12 cellular contexts compared by ENCODE assay signal in genomic region chr21:42039911-42040351, GRCh38. TPM values are rescaled to one million over a fixed set of nuclear protein-coding genes. Genes with fewer than 3 reads are reported as not detected.
DNase-seq lines count a peak whose midpoint lies in the region; ATAC-seq and TF ChIP-seq lines count a peak whose summit lies in the region.
"Had no signal": no experiment of that assay in that cellular context is flagged by ENCODE, and none has a peak within 500 bp of the region (broad histone marks: within the 10 kb centered on the region; RNA-seq: fewer than 3 reads in every experiment).

No MANE protein-coding gene starts in this region.

- peak overlapping the region; percentile 95 to 98 for H3K4ac ChIP-seq in mesenchymal stem cell (ENCODE audit: low read depth in 1 of 2, low read length in 2 of 2)

- POLR2A ChIA-PET in activated CD4-positive, alpha-beta T cell treated with anti-CD3 and anti-CD28 coated beads, Interleukin-2, amount 10 ng/mL, durations not matched to agents 7 days and 5 days (lab: Charles Lee), result no interaction called here

- intact Hi-C loops in activated CD4-positive, alpha-beta T cell treated with anti-CD3 and anti-CD28 coated beads, Interleukin-2, amount 10 ng/mL, durations not matched to agents 24 days and 14 days (cut with micrococcal nuclease), result no loop called here

- DNase-seq in activated CD4-positive, alpha-beta T cell treated with anti-CD3 and anti-CD28 coated beads, Interleukin-2, amount 10 ng/mL, durations not matched to agents 7 days and 5 days, result no peak
- DNase-seq in activated CD4-positive, alpha-beta T cell treated with anti-CD3 and anti-CD28 coated beads, Interleukin-2, amount 10 ng/mL, durations not matched to agents 24 days and 14 days, result no peak
- DNase-seq in cardiac fibroblast (ENCODE audit: low read depth in 2 of 2) (peak; percentile 71), mesenchymal stem cell (peak; percentile 95), WERI-Rb-1 (no peak), NCI-H524 treated with DMSO at 0.1 percent for 48 hours (lab: John Stamatoyannopoulos, UW) (no peak)
- no peak for DNase-seq in activated naive CD8-positive, alpha-beta T cell treated with anti-CD3 and anti-CD28 coated beads, Interleukin-2, amount 50 U/mL, for 24 hours
- DNase-seq: activated CD8-positive, alpha-beta T cell treated with anti-CD3 and anti-CD28 coated beads for 36 hours; stimulated activated CD4-positive, alpha-beta T cell treated with anti-CD3 and anti-CD28 coated beads, Interleukin-4, amount 100 ng/mL, for 4 hours had no signal

- H3K4me2 ChIP-seq in mesenchymal stem cell (ENCODE audit: low read length, poor library complexity, severe bottlenecking), result no peak overlapping the region
- H3K4me2 ChIP-seq: KMS-11 had no signal

- H3K27ac Mint-ChIP-seq in activated CD4-positive, alpha-beta T cell treated with anti-CD3 and anti-CD28 coated beads, Interleukin-2, amount 10 ng/mL, durations not matched to agents 7 days and 5 days, result peak overlapping the region; percentile 28
- no peak overlapping the region for H3K27ac Mint-ChIP-seq in activated CD4-positive, alpha-beta T cell treated with anti-CD3 and anti-CD28 coated beads, Interleukin-2, amount 10 ng/mL, durations not matched to agents 24 days and 14 days
- no peak overlapping the region for H3K27ac Mint-ChIP-seq in activated naive CD8-positive, alpha-beta T cell treated with anti-CD3 and anti-CD28 coated beads, Interleukin-2, amount 50 U/mL, for 24 hours
- H3K27ac Mint-ChIP-seq: activated CD8-positive, alpha-beta T cell treated with anti-CD3 and anti-CD28 coated beads for 36 hours had no signal

- peak overlapping the region; percentile 72 to 100 for H2BK12ac ChIP-seq in mesenchymal stem cell (ENCODE audit: low read length in 2 of 2)

- peaks cover 29% of the 10 kb centered on the region for H3K4me1 ChIP-seq in mesenchymal stem cell (ENCODE audit: control insufficient read depth, insufficient read depth, low read depth, low read length)

- no peak overlapping the region for H3K23ac ChIP-seq in mesenchymal stem cell (ENCODE audit: low read length in 2 of 2)

- H3K9me3 Mint-ChIP-seq in activated CD4-positive, alpha-beta T cell treated with anti-CD3 and anti-CD28 coated beads, Interleukin-2, amount 10 ng/mL, durations not matched to agents 7 days and 5 days, result no peaks in the 10 kb centered on the region
- no peaks in the 10 kb centered on the region for H3K9me3 Mint-ChIP-seq in activated CD4-positive, alpha-beta T cell treated with anti-CD3 and anti-CD28 coated beads, Interleukin-2, amount 10 ng/mL, durations not matched to agents 24 days and 14 days
- H3K9me3 Mint-ChIP-seq in activated naive CD8-positive, alpha-beta T cell treated with anti-CD3 and anti-CD28 coated beads, Interleukin-2, amount 50 U/mL, for 24 hours, result no peaks in the 10 kb centered on the region
- H3K9me3 Mint-ChIP-seq: activated CD8-positive, alpha-beta T cell treated with anti-CD3 and anti-CD28 coated beads for 36 hours had no signal

- H3K18ac ChIP-seq in mesenchymal stem cell (ENCODE audit: low read depth in 1 of 2, low read length in 2 of 2), result peak overlapping the region; percentile 88 to 97

- H2BK5ac ChIP-seq in mesenchymal stem cell (ENCODE audit: low read depth, low read length, poor library complexity, severe bottlenecking), result no peak overlapping the region

- ATAC-seq in GM19452 (IDR thresholded peaks at IDR 0.05; ENCODE audit: unreplicated experiment), result no peak
- ATAC-seq in activated naive CD8-positive, alpha-beta T cell treated with anti-CD3 and anti-CD28 coated beads, Interleukin-2, amount 50 U/mL, for 24 hours, result no peak
- ATAC-seq: activated CD8-positive, alpha-beta T cell treated with anti-CD3 and anti-CD28 coated beads for 36 hours had no signal

- peak overlapping the region; percentile 72 for H2AFZ ChIP-seq in mesenchymal stem cell (ENCODE audit: low read depth, low read length)

- WGBS in mesenchymal stem cell, result 24% methylated on average over 12 of the region's 12 CpGs

- H3K4me3 ChIP-seq in cardiac fibroblast (replicated peaks in 1 of 2; ENCODE audit: low read depth in 2 of 2, low read length in 2 of 2) (no peak overlapping the region), mesenchymal stem cell (ENCODE audit: insufficient read depth in 1 of 2, low read depth in 1 of 2, low read length in 2 of 2) (peak overlapping the region in 1 of 2 experiments; percentile 51), WERI-Rb-1 (ENCODE audit: low read depth, low read length) (no peak overlapping the region)

- H3K79me1 ChIP-seq in mesenchymal stem cell (replicated peaks; ENCODE audit: low read length, poor library complexity, severe bottlenecking), result no peaks in the 10 kb centered on the region

- H3K27me3 ChIP-seq in mesenchymal stem cell (ENCODE audit: control insufficient read depth in 1 of 2, insufficient read depth in 1 of 2, low read length in 2 of 2) (peaks cover 0 to 11% of the 10 kb centered on the region in 2 experiments), WERI-Rb-1 (ENCODE audit: insufficient read depth, low read depth, severe bottlenecking) (no peaks in the 10 kb centered on the region)

- peak overlapping the region; percentile 93 for H4K8ac ChIP-seq in mesenchymal stem cell (ENCODE audit: low read length)

- H3K4me3 Mint-ChIP-seq in activated CD4-positive, alpha-beta T cell treated with anti-CD3 and anti-CD28 coated beads, Interleukin-2, amount 10 ng/mL, durations not matched to agents 7 days and 5 days, result no peak overlapping the region
- H3K4me3 Mint-ChIP-seq in activated CD4-positive, alpha-beta T cell treated with anti-CD3 and anti-CD28 coated beads, Interleukin-2, amount 10 ng/mL, durations not matched to agents 24 days and 14 days, result no peak overlapping the region
- no peak overlapping the region for H3K4me3 Mint-ChIP-seq in activated naive CD8-positive, alpha-beta T cell treated with anti-CD3 and anti-CD28 coated beads, Interleukin-2, amount 50 U/mL, for 24 hours
- H3K4me3 Mint-ChIP-seq: activated CD8-positive, alpha-beta T cell treated with anti-CD3 and anti-CD28 coated beads for 36 hours had no signal

- CTCF ChIA-PET in activated CD4-positive, alpha-beta T cell treated with anti-CD3 and anti-CD28 coated beads, Interleukin-2, amount 10 ng/mL, durations not matched to agents 7 days and 5 days (lab: Charles Lee), result no interaction called here

- H3K36me3 ChIP-seq in mesenchymal stem cell (ENCODE audit: control insufficient read depth in 1 of 2, insufficient read depth in 2 of 2, low read depth in 1 of 2, low read length in 2 of 2) (no peaks in the 10 kb centered on the region), WERI-Rb-1 (no peaks in the 10 kb centered on the region)

- H3K9me3 ChIP-seq in mesenchymal stem cell (ENCODE audit: control insufficient read depth, low read length) (no peaks in the 10 kb centered on the region), WERI-Rb-1 (ENCODE audit: severe bottlenecking) (peaks cover 3% of the 10 kb centered on the region)

- H2BK15ac ChIP-seq in mesenchymal stem cell (ENCODE audit: low read depth, poor library complexity, severe bottlenecking), result peak overlapping the region; percentile 89

- H4K91ac ChIP-seq in mesenchymal stem cell (ENCODE audit: low read length), result peak overlapping the region; percentile 95

- no peaks in the 10 kb centered on the region for H3K4me1 Mint-ChIP-seq in activated CD4-positive, alpha-beta T cell treated with anti-CD3 and anti-CD28 coated beads, Interleukin-2, amount 10 ng/mL, durations not matched to agents 7 days and 5 days
- no peaks in the 10 kb centered on the region for H3K4me1 Mint-ChIP-seq in activated CD4-positive, alpha-beta T cell treated with anti-CD3 and anti-CD28 coated beads, Interleukin-2, amount 10 ng/mL, durations not matched to agents 24 days and 14 days
- H3K4me1 Mint-ChIP-seq in activated naive CD8-positive, alpha-beta T cell treated with anti-CD3 and anti-CD28 coated beads, Interleukin-2, amount 50 U/mL, for 24 hours, result no peaks in the 10 kb centered on the region

- H3K9ac ChIP-seq in mesenchymal stem cell (ENCODE audit: low read length), result peak overlapping the region; percentile 85
- H3K9ac ChIP-seq: KMS-11 had no signal

- no peak for TF ChIP-seq CTCF in cardiac fibroblast (IDR thresholded peaks at IDR 0.05; ENCODE audit: low read depth, low read length)
- no peak for TF ChIP-seq CTCF in WERI-Rb-1 (IDR thresholded peaks at IDR 0.05; ENCODE audit: low read depth, low read length)

- H2BK120ac ChIP-seq in mesenchymal stem cell (ENCODE audit: low read depth, low read length), result peak overlapping the region; percentile 94

- H3K27me3 Mint-ChIP-seq in activated CD4-positive, alpha-beta T cell treated with anti-CD3 and anti-CD28 coated beads, Interleukin-2, amount 10 ng/mL, durations not matched to agents 7 days and 5 days, result no peaks in the 10 kb centered on the region
- H3K27me3 Mint-ChIP-seq in activated CD4-positive, alpha-beta T cell treated with anti-CD3 and anti-CD28 coated beads, Interleukin-2, amount 10 ng/mL, durations not matched to agents 24 days and 14 days, result peaks cover 6% of the 10 kb centered on the region
- no peaks in the 10 kb centered on the region for H3K27me3 Mint-ChIP-seq in activated naive CD8-positive, alpha-beta T cell treated with anti-CD3 and anti-CD28 coated beads, Interleukin-2, amount 50 U/mL, for 24 hours
- H3K27me3 Mint-ChIP-seq: activated CD8-positive, alpha-beta T cell treated with anti-CD3 and anti-CD28 coated beads for 36 hours had no signal

- H3K14ac ChIP-seq in mesenchymal stem cell (ENCODE audit: low read length in 2 of 2), result peak overlapping the region in 1 of 2 experiments; percentile 84

- peak overlapping the region; percentile 23 for H2AK5ac ChIP-seq in mesenchymal stem cell (ENCODE audit: low read length, severe bottlenecking)

- H3K36me3 Mint-ChIP-seq in activated CD4-positive, alpha-beta T cell treated with anti-CD3 and anti-CD28 coated beads, Interleukin-2, amount 10 ng/mL, durations not matched to agents 7 days and 5 days (ENCODE audit: low read depth), result no peaks in the 10 kb centered on the region
- H3K36me3 Mint-ChIP-seq in activated CD4-positive, alpha-beta T cell treated with anti-CD3 and anti-CD28 coated beads, Interleukin-2, amount 10 ng/mL, durations not matched to agents 24 days and 14 days (ENCODE audit: low read depth), result no peaks in the 10 kb centered on the region
- H3K36me3 Mint-ChIP-seq in activated naive CD8-positive, alpha-beta T cell treated with anti-CD3 and anti-CD28 coated beads, Interleukin-2, amount 50 U/mL, for 24 hours (ENCODE audit: low read depth), result no peaks in the 10 kb centered on the region

- peak overlapping the region; percentile 88 for H3K27ac ChIP-seq in mesenchymal stem cell (ENCODE audit: low read length, poor library complexity, severe bottlenecking)
- no peak overlapping the region for H3K27ac ChIP-seq in WERI-Rb-1
- H3K27ac ChIP-seq: KMS-11 had no signal

RNA-seq across cellular contexts. Expression of gene ZBTB21, which starts 29.8 kb away (rescaled TPM):
- 10 to 100 TPM; 22.1 to 22.6 TPM for total RNA-seq in activated CD4-positive, alpha-beta T cell treated with anti-CD3 and anti-CD28 coated beads, Interleukin-2, amount 10 ng/mL, durations not matched to agents 7 days and 5 days
- 35.3 and 38.1 TPM in 2 replicates for total RNA-seq in activated CD4-positive, alpha-beta T cell treated with anti-CD3 and anti-CD28 coated beads, Interleukin-2, amount 10 ng/mL, durations not matched to agents 24 days and 14 days
- polyA plus RNA-seq in mesenchymal stem cell (2013, experiment 1 of 2), result 9.7 TPM
- polyA plus RNA-seq in mesenchymal stem cell (2013, experiment 2 of 2), result 9.5 TPM

RNA-seq across cellular contexts. Expression of gene UMODL1, which starts 31.2 kb away (rescaled TPM):
- total RNA-seq in activated CD4-positive, alpha-beta T cell treated with anti-CD3 and anti-CD28 coated beads, Interleukin-2, amount 10 ng/mL, durations not matched to agents 7 days and 5 days, result under 1 TPM; 0.10 to 0.21 TPM
- total RNA-seq in activated CD4-positive, alpha-beta T cell treated with anti-CD3 and anti-CD28 coated beads, Interleukin-2, amount 10 ng/mL, durations not matched to agents 24 days and 14 days, result not detected in 2 replicates
- polyA plus RNA-seq in mesenchymal stem cell (2013, experiment 1 of 2), result 0.07 TPM
- polyA plus RNA-seq in mesenchymal stem cell (2013, experiment 2 of 2), result 0.07 TPM
- total RNA-seq: activated CD8-positive, alpha-beta T cell treated with anti-CD3 and anti-CD28 coated beads for 36 hours; kidney epithelial cell had no signal

Comparison
In these comparisons a context has a peak if more than half of its experiments do, and no peak if none do; other contexts are left out.
1. DNase-seq: peak in cardiac fibroblast (2 of 2) and mesenchymal stem cell (single experiment); none in activated CD4-positive, alpha-beta T cell treated with anti-CD3 and anti-CD28 coated beads, Interleukin-2, amount 10 ng/mL, durations not matched to agents 7 days and 5 days (single experiment), activated CD4-positive, alpha-beta T cell treated with anti-CD3 and anti-CD28 coated beads, Interleukin-2, amount 10 ng/mL, durations not matched to agents 24 days and 14 days (single experiment), activated naive CD8-positive, alpha-beta T cell treated with anti-CD3 and anti-CD28 coated beads, Interleukin-2, amount 50 U/mL, for 24 hours (single experiment), WERI-Rb-1 (single experiment) and NCI-H524 treated with DMSO at 0.1 percent for 48 hours (single experiment).